1 cellular context compared by ENCODE assay signal in the genomic region with DNA sequence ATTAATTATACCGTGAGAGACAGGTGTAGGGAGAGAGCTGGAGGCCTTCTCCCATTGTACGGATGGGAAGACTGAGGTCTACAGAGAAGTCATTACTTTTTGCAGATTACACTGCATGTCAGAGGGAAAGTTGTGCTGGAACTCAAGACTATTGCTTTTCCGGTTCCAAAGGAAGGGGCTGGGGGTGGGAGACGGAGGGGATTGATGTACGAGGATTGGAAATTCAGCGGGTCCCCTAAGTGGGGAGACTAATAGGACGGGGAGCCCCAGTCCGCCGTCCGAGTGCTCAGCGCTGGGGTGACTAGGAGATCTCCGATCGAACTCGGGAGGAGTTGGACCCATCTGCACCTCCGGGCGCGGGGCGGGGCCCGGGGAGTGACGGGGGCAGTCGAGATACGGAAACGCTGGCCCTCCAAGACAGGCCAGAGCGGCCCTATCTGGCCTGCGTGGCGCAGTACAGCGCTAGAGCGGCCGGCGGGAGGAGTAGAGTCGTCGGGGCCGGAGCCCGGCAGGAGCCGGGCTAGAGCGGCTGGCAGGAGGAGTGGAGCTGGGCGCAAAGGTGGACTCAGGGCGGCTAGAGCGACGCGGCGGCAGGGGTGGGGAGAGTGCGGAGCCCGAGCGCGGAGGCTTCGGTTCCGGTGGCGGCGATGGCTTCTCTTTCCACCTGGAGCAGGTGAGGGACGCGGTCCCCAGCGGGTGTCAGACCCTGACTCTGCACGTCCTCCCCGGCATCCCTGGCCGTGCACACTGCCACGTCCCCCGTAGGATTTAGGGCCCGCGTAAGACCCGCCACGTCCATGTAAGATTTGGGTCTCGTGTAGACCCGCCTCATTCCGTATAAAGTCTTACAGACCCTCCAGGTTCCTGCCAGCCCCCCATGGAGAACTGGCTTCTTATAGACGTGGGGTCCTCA.
TF ChIP-seq lines count a peak whose summit lies in the region.

No MANE protein-coding gene starts in this region.

TF ChIP-seq in GM12878, 131 proteins besides CTCF, POLR2A, EP300 and RAD21 (continues in another document):
- TF ChIP-seq PAX5 (IDR thresholded peaks at IDR 0.05; ENCODE audit: borderline replicate concordance, low read depth, low read length): peak; percentile 65; the same call in 1 of the 2 replicates
- no peak for TF ChIP-seq CHD4 (IDR thresholded peaks at IDR 0.05)
- peak; percentile 57 to 82; a peak in 3 of 4 replicates for TF ChIP-seq BHLHE40 (IDR thresholded peaks at IDR 0.05; ENCODE audit: borderline replicate concordance in 1 of 2, low read depth in 2 of 2, low read length in 1 of 2)
- no peak; the same call in 1 of the 2 replicates for TF ChIP-seq NFIC (IDR thresholded peaks at IDR 0.05; ENCODE audit: low read depth, low read length)
- peak; percentile 73 for TF ChIP-seq GATAD2B (conservative IDR thresholded peaks at IDR 0.05; ENCODE audit: low read depth)
- TF ChIP-seq NKRF (conservative IDR thresholded peaks at IDR 0.05): peak; percentile 54; the same call in 1 of the 2 replicates
- peak; percentile 93 for TF ChIP-seq POLR2AphosphoS5 (IDR thresholded peaks at IDR 0.05; ENCODE audit: low read length)
- no peak for TF ChIP-seq STAT1 (conservative IDR thresholded peaks at IDR 0.05)
- TF ChIP-seq ZNF384 (IDR thresholded peaks at IDR 0.05; ENCODE audit: borderline replicate concordance, low read depth, low read length): no peak
- TF ChIP-seq ZSCAN29 (IDR thresholded peaks at IDR 0.05): peak; percentile 90
- no peak for TF ChIP-seq USF2 (IDR thresholded peaks at IDR 0.05; ENCODE audit: borderline replicate concordance, low read depth, low read length)
- TF ChIP-seq IRF5 (IDR thresholded peaks at IDR 0.05; ENCODE audit: borderline replicate concordance): no peak
- TF ChIP-seq SMAD5 (IDR thresholded peaks at IDR 0.05; ENCODE audit: low read depth): peak; percentile 83
- peak; percentile 82; the same call in 1 of the 2 replicates for TF ChIP-seq RELB (IDR thresholded peaks at IDR 0.05; ENCODE audit: low read depth)
- no peak for TF ChIP-seq NFXL1 (IDR thresholded peaks at IDR 0.05; ENCODE audit: borderline replicate concordance)
- TF ChIP-seq PAX8 (IDR thresholded peaks at IDR 0.05): no peak
- TF ChIP-seq DPF2 (IDR thresholded peaks at IDR 0.05): peak; percentile 81
- no peak; a peak in 2 of 4 replicates for TF ChIP-seq SRF (IDR thresholded peaks at IDR 0.05; ENCODE audit: low read depth in 2 of 2, low read length in 2 of 2)
- peak; percentile 59; the same call in 1 of the 2 replicates for TF ChIP-seq RB1 (IDR thresholded peaks at IDR 0.05; ENCODE audit: borderline replicate concordance)
- peak; percentile 80; the same call in 1 of the 2 replicates for TF ChIP-seq BACH1 (IDR thresholded peaks at IDR 0.05; ENCODE audit: borderline replicate concordance)
- no peak for TF ChIP-seq CEBPZ (IDR thresholded peaks at IDR 0.05; ENCODE audit: low read depth, low read length)
- TF ChIP-seq, protein P1, sequence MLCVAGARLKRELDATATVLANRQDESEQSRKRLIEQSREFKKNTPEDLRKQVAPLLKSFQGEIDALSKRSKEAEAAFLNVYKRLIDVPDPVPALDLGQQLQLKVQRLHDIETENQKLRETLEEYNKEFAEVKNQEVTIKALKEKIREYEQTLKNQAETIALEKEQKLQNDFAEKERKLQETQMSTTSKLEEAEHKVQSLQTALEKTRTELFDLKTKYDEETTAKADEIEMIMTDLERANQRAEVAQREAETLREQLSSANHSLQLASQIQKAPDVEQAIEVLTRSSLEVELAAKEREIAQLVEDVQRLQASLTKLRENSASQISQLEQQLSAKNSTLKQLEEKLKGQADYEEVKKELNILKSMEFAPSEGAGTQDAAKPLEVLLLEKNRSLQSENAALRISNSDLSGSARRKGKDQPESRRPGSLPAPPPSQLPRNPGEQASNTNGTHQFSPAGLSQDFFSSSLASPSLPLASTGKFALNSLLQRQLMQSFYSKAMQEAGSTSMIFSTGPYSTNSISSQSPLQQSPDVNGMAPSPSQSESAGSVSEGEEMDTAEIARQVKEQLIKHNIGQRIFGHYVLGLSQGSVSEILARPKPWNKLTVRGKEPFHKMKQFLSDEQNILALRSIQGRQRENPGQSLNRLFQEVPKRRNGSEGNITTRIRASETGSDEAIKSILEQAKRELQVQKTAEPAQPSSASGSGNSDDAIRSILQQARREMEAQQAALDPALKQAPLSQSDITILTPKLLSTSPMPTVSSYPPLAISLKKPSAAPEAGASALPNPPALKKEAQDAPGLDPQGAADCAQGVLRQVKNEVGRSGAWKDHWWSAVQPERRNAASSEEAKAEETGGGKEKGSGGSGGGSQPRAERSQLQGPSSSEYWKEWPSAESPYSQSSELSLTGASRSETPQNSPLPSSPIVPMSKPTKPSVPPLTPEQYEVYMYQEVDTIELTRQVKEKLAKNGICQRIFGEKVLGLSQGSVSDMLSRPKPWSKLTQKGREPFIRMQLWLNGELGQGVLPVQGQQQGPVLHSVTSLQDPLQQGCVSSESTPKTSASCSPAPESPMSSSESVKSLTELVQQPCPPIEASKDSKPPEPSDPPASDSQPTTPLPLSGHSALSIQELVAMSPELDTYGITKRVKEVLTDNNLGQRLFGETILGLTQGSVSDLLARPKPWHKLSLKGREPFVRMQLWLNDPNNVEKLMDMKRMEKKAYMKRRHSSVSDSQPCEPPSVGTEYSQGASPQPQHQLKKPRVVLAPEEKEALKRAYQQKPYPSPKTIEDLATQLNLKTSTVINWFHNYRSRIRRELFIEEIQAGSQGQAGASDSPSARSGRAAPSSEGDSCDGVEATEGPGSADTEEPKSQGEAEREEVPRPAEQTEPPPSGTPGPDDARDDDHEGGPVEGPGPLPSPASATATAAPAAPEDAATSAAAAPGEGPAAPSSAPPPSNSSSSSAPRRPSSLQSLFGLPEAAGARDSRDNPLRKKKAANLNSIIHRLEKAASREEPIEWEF (IDR thresholded peaks at IDR 0.05; ENCODE audit: insufficient replicate concordance, low read depth, low read length): no peak
- peak; percentile 78; the same call in 1 of the 2 replicates for TF ChIP-seq SIN3A (IDR thresholded peaks at IDR 0.05; ENCODE audit: low read depth, low read length)
- peak; percentile 20; the same call in 1 of the 2 replicates for TF ChIP-seq FOXK2 (IDR thresholded peaks at IDR 0.05)
- TF ChIP-seq ELK1 (IDR thresholded peaks at IDR 0.05; ENCODE audit: low read depth, low read length): peak; percentile 92
- no peak for TF ChIP-seq E2F8 (IDR thresholded peaks at IDR 0.05; ENCODE audit: low read depth, partially characterized antibody)
- TF ChIP-seq TBL1XR1 (IDR thresholded peaks at IDR 0.05; ENCODE audit: low read depth, low read length): peak; percentile 54
- peak; percentile 45 for TF ChIP-seq SIX5 (IDR thresholded peaks at IDR 0.05; ENCODE audit: low read depth, low read length, severe bottlenecking)
- TF ChIP-seq FOS (IDR thresholded peaks at IDR 0.05; ENCODE audit: borderline replicate concordance, extremely low read depth, insufficient read length): no peak
- no peak for TF ChIP-seq HDAC6 (IDR thresholded peaks at IDR 0.05; ENCODE audit: unreplicated experiment)
- TF ChIP-seq ZZZ3 (IDR thresholded peaks at IDR 0.05; ENCODE audit: control insufficient read depth, insufficient read length, low read depth): no peak
- 0 out of 2 replicates have a peak, but pooled peaks have one; percentile 31 for TF ChIP-seq TCF12 (IDR thresholded peaks at IDR 0.05; ENCODE audit: low read depth, low read length)
- no peak for TF ChIP-seq BRCA1 (IDR thresholded peaks at IDR 0.05; ENCODE audit: low read depth, low read length)
- TF ChIP-seq SUPT20H (IDR thresholded peaks at IDR 0.05; ENCODE audit: borderline replicate concordance, control insufficient read depth, low read depth, low read length): no peak
- no peak for TF ChIP-seq SREBF1 (IDR thresholded peaks at IDR 0.05; ENCODE audit: low read length)
- no peak for TF ChIP-seq EED (IDR thresholded peaks at IDR 0.05; ENCODE audit: low read depth)
- peak; percentile 80 for TF ChIP-seq HCFC1 (IDR thresholded peaks at IDR 0.05; ENCODE audit: low read length)
